13 cellular contexts compared by ENCODE assay signal in genomic region chr2:65562890-65563289, GRCh38.
A peak's percentile ranks its signal among the peaks of the same experiment; 100 is the strongest.
DNase-seq lines count a peak whose midpoint lies in the region; ATAC-seq and TF ChIP-seq lines count a peak whose summit lies in the region.
"Had no signal": no experiment of that assay in that cellular context is flagged by ENCODE, and none has a peak within 500 bp of the region (broad histone marks: within the 10 kb centered on the region; RNA-seq: fewer than 3 reads in every experiment).

No MANE protein-coding gene starts in this region.

- H3K36me3 ChIP-seq in left ventricle myocardium inferior (no peaks in the 10 kb centered on the region), body of pancreas (replicated peaks in 1 of 2; ENCODE audit: insufficient read depth in 1 of 2, low read depth in 2 of 2) (no peaks in the 10 kb centered on the region), H7 (replicated peaks; ENCODE audit: control insufficient read depth, insufficient read depth, low read length) (no peaks in the 10 kb centered on the region)

- intact Hi-C loops in left ventricle myocardium inferior (cut with micrococcal nuclease) (no loop called here), body of pancreas (cut with DNase I) (no loop called here)

- H3K4me1 ChIP-seq in left ventricle myocardium inferior: no peaks in the 10 kb centered on the region
- H3K4me1 ChIP-seq in body of pancreas: no peaks in the 10 kb centered on the region
- H3K4me1 ChIP-seq: Caco-2 had no signal

- TF ChIP-seq CTCF in left ventricle myocardium inferior (IDR thresholded peaks at IDR 0.05; ENCODE audit: borderline replicate concordance): no peak
- TF ChIP-seq CTCF in body of pancreas (IDR thresholded peaks at IDR 0.05): no peak

- no peak overlapping the region for H3K27ac ChIP-seq in left ventricle myocardium inferior (replicated peaks)
- no peak overlapping the region for H3K27ac ChIP-seq in body of pancreas

- no peak for TF ChIP-seq POLR2A in body of pancreas (IDR thresholded peaks at IDR 0.05)

- ATAC-seq in esophagus mucosa: peak; percentile 84
- no peak for ATAC-seq in body of pancreas
- no peak for ATAC-seq in GM18519 (IDR thresholded peaks at IDR 0.05; ENCODE audit: low FRiP score, unreplicated experiment)
- ATAC-seq: CD8-positive, alpha-beta T cell; HCT116 had no signal

- H3K4me3 ChIP-seq in left ventricle myocardium inferior: no peak overlapping the region
- no peak overlapping the region for H3K4me3 ChIP-seq in body of pancreas
- H3K4me3 ChIP-seq in H7 (ENCODE audit: insufficient read depth, low read depth, low read length): no peak overlapping the region

- in situ Hi-C loops in G401 (cut with HindIII; ENCODE audit: low sequenced_read_pairs): no loop called here

- WGBS in body of pancreas, 2 donors: 78 to 93% methylated on average over 3 of the region's 3 CpGs

- H3K27me3 ChIP-seq in left ventricle myocardium inferior (ENCODE audit: low read depth) (no peaks in the 10 kb centered on the region), body of pancreas (no peaks in the 10 kb centered on the region), H7 (ENCODE audit: control insufficient read depth, insufficient read depth, low read length) (no peaks in the 10 kb centered on the region; the same call in 1 of the 2 replicates)

- H3K9me3 ChIP-seq in left ventricle myocardium inferior (replicated peaks): no peaks in the 10 kb centered on the region
- no peaks in the 10 kb centered on the region for H3K9me3 ChIP-seq in body of pancreas
- H3K9me3 ChIP-seq: Caco-2 had no signal

- peak; percentile 75 for DNase-seq in G401 (ENCODE audit: low spot score)
- peak; percentile 62 for DNase-seq in left ventricle myocardium inferior
- DNase-seq in NCI-H345 treated with DMSO at 0.1 percent for 48 hours (lab: John Stamatoyannopoulos, UW; ENCODE audit: unreplicated experiment): no peak
- DNase-seq in body of pancreas: no peak
- no peak for DNase-seq in H7
- DNase-seq: Caco-2; CD8-positive, alpha-beta T cell; DND-41; GF-D8; IMR-90 had no signal

Comparison
In these comparisons a context has a peak if more than half of its experiments do, and no peak if none do; other contexts are left out.
1. DNase-seq: peak in G401 (single experiment) and left ventricle myocardium inferior (single experiment); none in NCI-H345 treated with DMSO at 0.1 percent for 48 hours (single experiment), body of pancreas (0 of 4) and H7 (single experiment).